In genomic region chr17:41528959-41529353, GRCh38 we compare ENCODE assay signal across 14 cellular contexts. TPM values are rescaled to one million over a fixed set of nuclear protein-coding genes. Genes with fewer than 3 reads are reported as not detected.
DNase-seq lines count a peak whose midpoint lies in the region; TF ChIP-seq lines count a peak whose summit lies in the region.
"Had no signal": no experiment of that assay in that cellular context is flagged by ENCODE, and none has a peak within 500 bp of the region (broad histone marks: within the 10 kb centered on the region; RNA-seq: fewer than 3 reads in every experiment).

No MANE protein-coding gene starts in this region.

- peak; percentile 19 for DNase-seq in NCI-H1105 treated with DMSO at 0.1 percent for 48 hours (lab: John Stamatoyannopoulos, UW)
- no peak for DNase-seq in NCI-H1105 (lab: John Stamatoyannopoulos, UW)
- DNase-seq in HT-29 (ENCODE audit: low spot score): peak; percentile 41
- DNase-seq in mammary epithelial cell: no peak
- no peak for DNase-seq in nephron progenitor cell
- no peak for DNase-seq in amniotic stem cell (lab: John Stamatoyannopoulos, UW)
- no peak for DNase-seq in UCSD-AML1 (lab: John Stamatoyannopoulos, UW; ENCODE audit: unreplicated experiment)
- no peak for DNase-seq in activated CD4-positive, alpha-beta T cell treated with anti-CD3 and anti-CD28 coated beads for 48 hours
- DNase-seq: 8988T; activated T-cell treated with anti-CD3 and anti-CD28 coated beads, Interleukin-2, amount 50 U/mL, for 24 hours; stimulated activated CD4-positive, alpha-beta T cell treated with anti-CD3 and anti-CD28 coated beads, Interleukin-15, amount 100 ng/mL, for 24 hours; stimulated activated naive B cell treated with anti-CD40 and anti-IgM and Interleukin-4, amounts not matched to agents 10 μg/mL and 1 μg/mL and 100 μg/mL, for 72 hours had no signal

- H3K9me3 ChIP-seq in mammary epithelial cell (replicated peaks; ENCODE audit: insufficient read depth, low read length): no peaks in the 10 kb centered on the region

- in situ Hi-C loops in mammary epithelial cell (cut with MboI; ENCODE audit: low sequenced_read_pairs in 2 of 2): no loop called here

- no peak overlapping the region for H3K4me2 ChIP-seq in mammary epithelial cell (ENCODE audit: insufficient read depth, low read depth, low read length)

- peak overlapping the region; percentile 67 for H3K27ac ChIP-seq in mammary epithelial cell (ENCODE audit: insufficient read depth, low read depth, low read length)

- H3K9ac ChIP-seq in mammary epithelial cell (ENCODE audit: insufficient read depth, low read length): no peak overlapping the region

- H3K36me3 Mint-ChIP-seq in nephron progenitor cell (ENCODE audit: low read depth): peaks cover 19% of the 10 kb centered on the region
- H3K36me3 Mint-ChIP-seq: stimulated activated naive B cell treated with anti-CD40 and anti-IgM and Interleukin-4, amounts not matched to agents 10 μg/mL and 1 μg/mL and 100 μg/mL, for 72 hours had no signal

- BruUV-seq in mammary epithelial cell (replicated peaks; lab: Mats Ljungman, UMichigan): no TSS peak

- peaks cover 24% of the 10 kb centered on the region for H3K4me1 ChIP-seq in mammary epithelial cell (ENCODE audit: insufficient read depth, low read length)

- peak overlapping the region; percentile 85 for H3K4me3 Mint-ChIP-seq in nephron progenitor cell

- no peaks in the 10 kb centered on the region for H3K9me3 Mint-ChIP-seq in nephron progenitor cell
- H3K9me3 Mint-ChIP-seq: activated T-cell treated with anti-CD3 and anti-CD28 coated beads, Interleukin-2, amount 50 U/mL, for 24 hours; stimulated activated naive B cell treated with anti-CD40 and anti-IgM and Interleukin-4, amounts not matched to agents 10 μg/mL and 1 μg/mL and 100 μg/mL, for 72 hours had no signal

- H3K27me3 ChIP-seq in mammary epithelial cell (ENCODE audit: insufficient read depth, low read length): no peaks in the 10 kb centered on the region

- H3K79me2 ChIP-seq in mammary epithelial cell (ENCODE audit: insufficient read depth, low read length): no peaks in the 10 kb centered on the region

- dilution Hi-C loops in mammary epithelial cell (cut with HindIII; ENCODE audit: low sequenced_read_pairs): no loop called here

- CTCF ChIA-PET in mammary epithelial cell (lab: Charles Lee; ENCODE audit: low non-redundant PET): no interaction called here

- no peak overlapping the region for H3K27ac Mint-ChIP-seq in nephron progenitor cell
- H3K27ac Mint-ChIP-seq: activated T-cell treated with anti-CD3 and anti-CD28 coated beads, Interleukin-2, amount 50 U/mL, for 24 hours; stimulated activated naive B cell treated with anti-CD40 and anti-IgM and Interleukin-4, amounts not matched to agents 10 μg/mL and 1 μg/mL and 100 μg/mL, for 72 hours had no signal

- WGBS in mammary epithelial cell (ENCODE audit: low coverage, missing lambda C conversion rate): 91% methylated on average over 10 of the region's 10 CpGs

- no peak overlapping the region for H3K4me3 ChIP-seq in mammary epithelial cell (replicated peaks in 1 of 3; ENCODE audit: insufficient read depth in 1 of 3, low read depth in 2 of 3, low read length in 3 of 3)

- intact Hi-C loops in mammary epithelial cell (cut with micrococcal nuclease): no loop called here

- H3K27me3 Mint-ChIP-seq in nephron progenitor cell (ENCODE audit: low read depth, poor library complexity): peaks cover 21% of the 10 kb centered on the region

- no peak for TF ChIP-seq CTCF in mammary epithelial cell (conservative IDR thresholded peaks at IDR 0.05 in 1 of 2, IDR thresholded peaks at IDR 0.05 in 1 of 2; ENCODE audit: extremely low read depth in 1 of 2, insufficient read depth in 1 of 2, low read depth in 1 of 2, low read length in 2 of 2)
- TF ChIP-seq CTCF in nephron progenitor cell (IDR thresholded peaks at IDR 0.05): no peak

- H2AFZ ChIP-seq in mammary epithelial cell (ENCODE audit: low read depth, low read length): no peak overlapping the region

- H3K36me3 ChIP-seq in mammary epithelial cell (ENCODE audit: insufficient read depth, low read length): no peaks in the 10 kb centered on the region

- peaks cover 49% of the 10 kb centered on the region for H3K4me1 Mint-ChIP-seq in nephron progenitor cell

- no peaks in the 10 kb centered on the region for H4K20me1 ChIP-seq in mammary epithelial cell (ENCODE audit: insufficient read depth, low read length)

RNA-seq across cellular contexts. Expression of gene KRT19, which starts 0.8 kb away (rescaled TPM):
- 2,402 and 2,405 TPM in 2 replicates for total RNA-seq in HT-29 (2014; rRNA removed; shearing (Covaris generic))
- total RNA-seq in mammary epithelial cell: 10 to 100 TPM in 1 of 2 donors, not detected in 1; 29.3 TPM
- polyA plus RNA-seq in mammary epithelial cell: 1.7 TPM
- not detected for polyA minus RNA-seq in mammary epithelial cell
- total RNA-seq: myocyte had no signal

RNA-seq across cellular contexts. Expression of gene KRT15, which starts 10.3 kb away (rescaled TPM):
- 14.1 and 15.9 TPM in 2 replicates for total RNA-seq in HT-29 (2014; rRNA removed; shearing (Covaris generic))
- 1,000 to 10,000 TPM in 1 of 2 donors, 100 to 1,000 TPM in 1; 302 to 1,980 TPM for total RNA-seq in mammary epithelial cell
- polyA plus RNA-seq in mammary epithelial cell: 2,083 TPM
- polyA minus RNA-seq in mammary epithelial cell: 1,726 TPM
- total RNA-seq: myocyte had no signal

RNA-seq across cellular contexts. Expression of gene KRT13, which starts 23.5 kb away (rescaled TPM):
- 35.5 and 45.8 TPM in 2 replicates for total RNA-seq in HT-29 (2014; rRNA removed; shearing (Covaris generic))
- total RNA-seq in mammary epithelial cell: 1 to 10 TPM in 1 of 2 donors, under 1 TPM in 1; 0.17 to 1.4 TPM
- polyA plus RNA-seq in mammary epithelial cell: 1.2 TPM
- not detected for polyA minus RNA-seq in mammary epithelial cell
- total RNA-seq: myocyte had no signal

RNA-seq across cellular contexts. Expression of gene KRT36, which starts 39.2 kb away (rescaled TPM):
- not detected in 2 replicates for total RNA-seq in HT-29 (2014; rRNA removed; shearing (Covaris generic))
- total RNA-seq in mammary epithelial cell: not detected
- polyA plus RNA-seq in mammary epithelial cell: not detected
- not detected for polyA minus RNA-seq in mammary epithelial cell
- total RNA-seq: myocyte, RPMI7951 had no signal

RNA-seq across cellular contexts. Expression of gene KRT9, which starts 42.9 kb away (rescaled TPM):
- total RNA-seq in HT-29 (2014; rRNA removed; shearing (Covaris generic)): not detected in 2 replicates
- under 1 TPM; 0.17 to 0.80 TPM for total RNA-seq in mammary epithelial cell
- 0.35 TPM for polyA plus RNA-seq in mammary epithelial cell
- not detected for polyA minus RNA-seq in mammary epithelial cell
- total RNA-seq: myocyte, RPMI7951 had no signal

Comparison
In these comparisons a context has a peak if more than half of its experiments do, and no peak if none do; other contexts are left out.
1. DNase-seq: peak in NCI-H1105 treated with DMSO at 0.1 percent for 48 hours (single experiment) and HT-29 (single experiment); none in NCI-H1105 (single experiment), mammary epithelial cell (single experiment), nephron progenitor cell (single experiment), amniotic stem cell (single experiment), UCSD-AML1 (single experiment) and activated CD4-positive, alpha-beta T cell treated with anti-CD3 and anti-CD28 coated beads for 48 hours (single experiment).
2. RNA of gene KRT19, which starts 0.8 kb away (total RNA-seq): 2,402 to 2,405 TPM in HT-29; 29.3 TPM in mammary epithelial cell; every median in the first group is over 10 times any median in the second.
3. RNA of gene KRT15, which starts 10.3 kb away (total RNA-seq): 302 to 1,980 TPM in mammary epithelial cell; 14.1 to 15.9 TPM in HT-29; every median in the first group is over 10 times any median in the second.
4. RNA of gene KRT13, which starts 23.5 kb away (total RNA-seq): 35.5 to 45.8 TPM in HT-29; 0.17 to 1.4 TPM in mammary epithelial cell; every median in the first group is over 10 times any median in the second.